ENCODE assay signal across 15 cellular contexts in the genomic region with DNA sequence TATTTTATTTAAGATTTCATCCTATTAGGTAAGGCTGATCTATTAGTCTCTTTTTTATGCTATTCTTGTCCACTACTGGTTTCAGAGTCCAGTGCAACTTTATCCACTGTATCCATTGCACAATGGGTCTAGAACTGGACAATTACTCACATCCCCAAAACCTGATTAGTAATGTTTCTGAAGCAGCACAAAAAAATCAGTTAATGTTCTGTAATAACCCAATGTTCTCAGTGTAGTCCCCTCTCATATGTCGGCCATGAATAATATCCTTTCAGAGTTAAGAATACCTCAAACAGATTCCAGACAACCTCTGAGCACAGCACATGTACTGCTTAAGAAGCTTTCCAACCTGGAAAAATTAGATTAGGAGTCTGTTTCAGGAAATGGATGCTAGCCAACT. TPM values are rescaled to one million over a fixed set of nuclear protein-coding genes. Genes with fewer than 3 reads are reported as not detected.
DNase-seq lines count a peak whose midpoint lies in the region; ATAC-seq and TF ChIP-seq lines count a peak whose summit lies in the region.
"Had no signal": no experiment of that assay in that cellular context is flagged by ENCODE, and none has a peak within 500 bp of the region (broad histone marks: within the 10 kb centered on the region; RNA-seq: fewer than 3 reads in every experiment).

No MANE protein-coding gene starts in this region.

- H3K27ac Mint-ChIP-seq in natural killer cell = peak overlapping the region; percentile 57 to 72
- peak overlapping the region in 1 of 2 donors; percentile 33 for H3K27ac Mint-ChIP-seq in natural killer cell treated with Interleukin-12 subunit alpha and Interleukin-12 subunit beta and Interleukin-15 and Interleukin-18, amount 100 ng/mL, for 72 hours

- DNase-seq in natural killer cell (no peak), fibroblast of the aortic adventitia (ENCODE audit: low read depth) (peak; percentile 9), omental fat pad (ENCODE audit: low spot score) (no peak), ecto neural progenitor cell (ENCODE audit: low spot score) (no peak), caudate nucleus (lab: John Stamatoyannopoulos, UW) (no peak)
- DNase-seq in natural killer cell treated with Interleukin-12 subunit alpha and Interleukin-12 subunit beta and Interleukin-15 and Interleukin-18, amount 100 ng/mL, for 72 hours (ENCODE audit: low spot score) = no peak
- DNase-seq: activated CD4-positive, alpha-beta T cell treated with anti-CD3 and anti-CD28 coated beads for 1 hour; activated effector memory CD4-positive, alpha-beta T cell treated with anti-CD3 and anti-CD28 coated beads, Interleukin-2, amount 50 U/mL, for 16 hours; cortex of kidney; GF-D8; NCI-H1092 treated with DMSO at 0.1 percent for 48 hours; NCI-H526 treated with DMSO at 0.1 percent for 48 hours; SJCRH30 had no signal

- H3K27ac ChIP-seq in caudate nucleus (ENCODE audit: low read depth, low read length) = no peak overlapping the region
- H3K27ac ChIP-seq: SJCRH30 had no signal

- TF ChIP-seq CTCF in natural killer cell (IDR thresholded peaks at IDR 0.05) (no peak), fibroblast of the aortic adventitia (IDR thresholded peaks at IDR 0.05; ENCODE audit: insufficient read depth, low read length) (no peak), omental fat pad (IDR thresholded peaks at IDR 0.05) (no peak)

- H3K36me3 Mint-ChIP-seq in natural killer cell = no peaks in the 10 kb centered on the region
- H3K36me3 Mint-ChIP-seq in natural killer cell treated with Interleukin-12 subunit alpha and Interleukin-12 subunit beta and Interleukin-15 and Interleukin-18, amount 100 ng/mL, for 72 hours = no peaks in the 10 kb centered on the region

- ATAC-seq in natural killer cell = no peak
- ATAC-seq in natural killer cell treated with Interleukin-12 subunit alpha and Interleukin-12 subunit beta and Interleukin-15 and Interleukin-18, amount 100 ng/mL, for 72 hours = no peak
- ATAC-seq in omental fat pad (ENCODE audit: low FRiP score) = peak; percentile 91
- no peak for ATAC-seq in HG02938 (IDR thresholded peaks at IDR 0.05; ENCODE audit: unreplicated experiment)
- ATAC-seq in GM21825 (IDR thresholded peaks at IDR 0.05; ENCODE audit: unreplicated experiment) = no peak

- intact Hi-C loops in natural killer cell (cut with micrococcal nuclease) = no loop called here

- peaks cover 50 to 60% of the 10 kb centered on the region in 2 donors for H3K4me1 Mint-ChIP-seq in natural killer cell
- H3K4me1 Mint-ChIP-seq in natural killer cell treated with Interleukin-12 subunit alpha and Interleukin-12 subunit beta and Interleukin-15 and Interleukin-18, amount 100 ng/mL, for 72 hours (ENCODE audit: low read depth in 2 of 2) = peaks cover 30 to 39% of the 10 kb centered on the region in 2 donors

- no peak overlapping the region for H3K4me3 ChIP-seq in fibroblast of the aortic adventitia (ENCODE audit: low read depth, low read length)
- H3K4me3 ChIP-seq: SJCRH30 had no signal

- H3K4me3 Mint-ChIP-seq in natural killer cell = no peak overlapping the region
- no peak overlapping the region for H3K4me3 Mint-ChIP-seq in natural killer cell treated with Interleukin-12 subunit alpha and Interleukin-12 subunit beta and Interleukin-15 and Interleukin-18, amount 100 ng/mL, for 72 hours

- H3K9me3 Mint-ChIP-seq in natural killer cell = no peaks in the 10 kb centered on the region
- H3K9me3 Mint-ChIP-seq in natural killer cell treated with Interleukin-12 subunit alpha and Interleukin-12 subunit beta and Interleukin-15 and Interleukin-18, amount 100 ng/mL, for 72 hours = no peaks in the 10 kb centered on the region

- H3K27me3 Mint-ChIP-seq in natural killer cell (ENCODE audit: low read depth in 2 of 2) = no peaks in the 10 kb centered on the region
- no peaks in the 10 kb centered on the region for H3K27me3 Mint-ChIP-seq in natural killer cell treated with Interleukin-12 subunit alpha and Interleukin-12 subunit beta and Interleukin-15 and Interleukin-18, amount 100 ng/mL, for 72 hours

RNA-seq across cellular contexts. Expression of gene MGAT4A, which starts 29.7 kb away (rescaled TPM):
- total RNA-seq in natural killer cell (100 to 1,000 TPM in 1 of 3 donors, 10 to 100 TPM in 2; 91.6 to 114 (median 96.4) TPM), fibroblast of the aortic adventitia (ENCODE audit: low replicate concordance) (0.36 and 0.74 TPM in 2 replicates), omental fat pad (10 to 100 TPM; 20.1 to 93.7 (median 43.2) TPM)
- total RNA-seq in natural killer cell treated with Interleukin-12 subunit alpha and Interleukin-12 subunit beta and Interleukin-15 and Interleukin-18, amount 100 ng/mL, for 72 hours = 10 to 100 TPM; 23.1 to 25.0 TPM

Comparison
In these comparisons a context has a peak if more than half of its experiments do, and no peak if none do; other contexts are left out.
1. RNA of gene MGAT4A, which starts 29.7 kb away (total RNA-seq): 91.6 to 114 TPM in natural killer cell, 20.1 to 93.7 TPM in omental fat pad and 23.1 to 25.0 TPM in natural killer cell treated with Interleukin-12 subunit alpha and Interleukin-12 subunit beta and Interleukin-15 and Interleukin-18, amount 100 ng/mL, for 72 hours; 0.36 to 0.74 TPM in fibroblast of the aortic adventitia; every median in the first group is over 10 times any median in the second.